ENCODE assay signal across 39 cellular contexts in the genomic region with DNA sequence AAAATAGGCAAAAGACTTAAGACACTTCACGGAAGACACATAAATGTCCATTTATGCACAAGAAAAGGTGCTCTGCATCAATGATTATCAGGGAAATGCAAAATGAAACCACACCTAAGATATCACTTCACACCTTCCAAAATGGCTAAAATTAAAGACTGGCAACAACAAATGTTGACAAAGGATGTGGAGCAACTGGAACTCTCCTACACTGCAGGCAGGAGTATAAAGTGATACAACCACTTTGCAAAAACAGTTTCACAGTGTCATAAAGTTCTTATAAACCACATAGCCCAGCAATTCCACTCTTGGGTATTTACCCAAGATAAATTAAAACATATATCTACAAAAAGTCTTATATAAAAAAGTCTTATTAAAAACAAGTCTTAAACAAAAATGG. TPM values are rescaled to one million over a fixed set of nuclear protein-coding genes. Genes with fewer than 3 reads are reported as not detected.
"Had no signal": no experiment of that assay in that cellular context is flagged by ENCODE, and none has a peak within 500 bp of the region (broad histone marks: within the 10 kb centered on the region; RNA-seq: fewer than 3 reads in every experiment).

No MANE protein-coding gene starts in this region.

- H3K4me3 ChIP-seq: MG63 had no signal

- H3K27me3 ChIP-seq: MG63 had no signal

- H3K9me3 ChIP-seq: MG63 had no signal

- DNase-seq: Karpas-422, Kasumi-1, MG63, MM.1S, MV-4-11, NCI-H1048, NCI-H1092, NCI-H1092 treated with DMSO at 0.1 percent for 48 hours, NCI-H1105, NCI-H1105 treated with DMSO at 0.1 percent for 48 hours, NCI-H1417, NCI-H1417 treated with DMSO at 0.1 percent for 48 hours, NCI-H1436, NCI-H1436 treated with DMSO at 0.1 percent for 48 hours, NCI-H146, NCI-H1694, NCI-H1694 treated with DMSO at 0.1 percent for 48 hours, NCI-H187, NCI-H187 treated with DMSO at 0.1 percent for 48 hours, NCI-H1930, NCI-H2029, NCI-H2029 treated with DMSO at 0.1 percent for 48 hours, NCI-H2081, NCI-H2081 treated with DMSO at 0.1 percent for 48 hours, NCI-H2107, NCI-H2171, NCI-H2171 treated with DMSO at 0.1 percent for 48 hours, NCI-H2227 treated with DMSO at 0.1 percent for 48 hours, NCI-H226, NCI-H345, NCI-H446, NCI-H446 treated with DMSO at 0.1 percent for 48 hours, NCI-H510A, NCI-H510A treated with DMSO at 0.1 percent for 48 hours, NCI-H524 had no signal

RNA-seq across cellular contexts. Expression of a gene that starts 52.8 kb away (rescaled TPM):
- total RNA-seq: LHCN-M2, M059J, MCF 10A, NCI-H460 had no signal
